8 cellular contexts compared by ENCODE assay signal in the genomic region with DNA sequence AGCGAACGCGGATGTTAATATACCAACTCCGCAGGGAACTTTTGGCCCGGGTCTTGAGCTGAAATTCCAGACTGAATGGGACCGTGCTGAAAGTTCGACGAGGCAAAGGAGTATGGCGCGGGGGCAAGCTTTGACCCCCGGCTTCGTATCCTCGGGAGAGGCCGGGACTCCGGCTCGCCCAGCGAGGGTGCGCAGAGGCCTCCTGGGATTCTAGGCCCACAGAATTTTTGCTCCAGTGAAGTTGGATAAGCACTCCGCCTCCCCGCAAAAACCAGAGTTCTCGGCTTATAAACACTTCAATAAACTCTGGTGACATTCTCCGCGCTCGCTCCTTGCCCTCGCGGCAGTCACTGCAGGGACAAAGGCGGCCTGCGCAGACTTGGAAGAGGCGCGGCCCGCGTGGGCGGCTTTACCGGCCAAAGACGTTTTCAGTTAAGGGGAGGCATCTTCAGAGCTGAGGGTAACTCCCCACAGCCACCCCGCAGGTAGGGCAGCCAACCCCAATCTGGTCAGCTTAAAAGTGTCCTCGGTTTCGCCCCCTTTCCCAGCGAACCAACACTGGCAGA.
DNase-seq lines count a peak whose midpoint lies in the region; ATAC-seq, FAIRE-seq and TF ChIP-seq lines count a peak whose summit lies in the region.

No MANE protein-coding gene starts in this region.

- H3K27ac ChIP-seq in HUES48 (ENCODE audit: low read depth, low read length), result no peak overlapping the region
- H3K27ac ChIP-seq in ascending aorta, result no peak overlapping the region
- H3K27ac ChIP-seq in keratinocyte (ENCODE audit: control insufficient read depth, insufficient read depth, low read length), result no peak overlapping the region
- H3K27ac ChIP-seq in skin epidermis, result peak overlapping the region in 19 of 21 experiments; percentile 8 to 100 (median 97)

- ATAC-seq in GM21737 (IDR thresholded peaks at IDR 0.05; ENCODE audit: unreplicated experiment), result no peak

- H3K4me2 ChIP-seq in keratinocyte (ENCODE audit: control insufficient read depth, extremely low read depth, insufficient read depth, low read depth, low read length), result peak overlapping the region; percentile 88

- H3K4me1 ChIP-seq in HUES48 (ENCODE audit: control insufficient read depth, insufficient read depth, low read length), result peaks cover 55% of the 10 kb centered on the region
- peaks cover 0 to 27% of the 10 kb centered on the region in 2 donors for H3K4me1 ChIP-seq in ascending aorta
- peaks cover 24% of the 10 kb centered on the region for H3K4me1 ChIP-seq in keratinocyte (ENCODE audit: control insufficient read depth, extremely low read depth, insufficient read depth, low read length)

- intact Hi-C loops in ascending aorta (cut with DNase I), result loop anchor here (5.0 to 10.0 kb wide), 3 partner anchors 294 to 1677 kb away; a partner anchor contains a TSS

- H3K79me2 ChIP-seq in keratinocyte (ENCODE audit: control insufficient read depth, insufficient read depth, low read length), result no peaks in the 10 kb centered on the region

- no peak for FAIRE-seq in keratinocyte (lab: Jason Lieb, UNC)

- H3K9me3 ChIP-seq in HUES48 (ENCODE audit: control insufficient read depth, insufficient read depth, low read length), result no peaks in the 10 kb centered on the region
- H3K9me3 ChIP-seq in ascending aorta, result no peaks in the 10 kb centered on the region
- peaks cover 3% of the 10 kb centered on the region for H3K9me3 ChIP-seq in keratinocyte (ENCODE audit: control insufficient read depth, low read depth, low read length)

- no peaks in the 10 kb centered on the region for H3K9me1 ChIP-seq in keratinocyte (ENCODE audit: control insufficient read depth, extremely low read depth, insufficient read depth, low read length)

- H4K20me1 ChIP-seq in keratinocyte (ENCODE audit: control insufficient read depth, extremely low read depth, insufficient read depth, low read length), result no peaks in the 10 kb centered on the region

- H2AFZ ChIP-seq in keratinocyte (ENCODE audit: control insufficient read depth, low read length), result peak overlapping the region; percentile 55

- no peak overlapping the region for H3K9ac ChIP-seq in HUES48 (ENCODE audit: low read depth, low read length)
- no peak overlapping the region for H3K9ac ChIP-seq in keratinocyte (ENCODE audit: control insufficient read depth, extremely low read depth, insufficient read depth, low read length)

- DNase-seq in ascending aorta (ENCODE audit: low spot score in 2 of 2) (no peak), keratinocyte (ENCODE audit: low read depth, low spot score) (no peak), NCI-H2171 (lab: John Stamatoyannopoulos, UW) (no peak), globus pallidus (ENCODE audit: low spot score) (no peak), NCI-H2081 treated with DMSO at 0.1 percent for 48 hours (lab: John Stamatoyannopoulos, UW) (no peak)

- H3K4me3 ChIP-seq in HUES48 (ENCODE audit: low read depth, low read length) (peak overlapping the region; percentile 84), ascending aorta (peak overlapping the region; percentile 9 to 76), keratinocyte (ENCODE audit: control insufficient read depth in 2 of 3, extremely low read depth in 1 of 3, insufficient read depth in 2 of 3, low read depth in 1 of 3, low read length in 3 of 3) (peak overlapping the region in 2 of 3 experiments; percentile 52 to 58), skin epidermis (peak overlapping the region; percentile 26 to 97 (median 88))

- TF ChIP-seq CTCF in ascending aorta (IDR thresholded peaks at IDR 0.05) (no peak), keratinocyte (optimal IDR thresholded peaks at IDR 0.05 in 1 of 3, IDR thresholded peaks at IDR 0.05 in 1 of 3, conservative IDR thresholded peaks at IDR 0.05 in 1 of 3; ENCODE audit: extremely low read depth in 1 of 3, insufficient read depth in 2 of 3, low read length in 3 of 3) (no peak)

- H3K36me3 ChIP-seq in HUES48 (ENCODE audit: control insufficient read depth, insufficient read depth, low read length) (no peaks in the 10 kb centered on the region), ascending aorta (no peaks in the 10 kb centered on the region), keratinocyte (ENCODE audit: control insufficient read depth in 2 of 2, extremely low read depth in 1 of 2, insufficient read depth in 2 of 2, low read length in 2 of 2) (no peaks in the 10 kb centered on the region)

- dilution Hi-C loops in keratinocyte (cut with MboI; ENCODE audit: extremely low pct_ligation_motif_present, low sequenced_read_pairs), result no loop called here

- H3K27me3 ChIP-seq in HUES48 (ENCODE audit: control insufficient read depth, insufficient read depth, low read length) (peaks cover 84% of the 10 kb centered on the region), ascending aorta (peaks cover 9% of the 10 kb centered on the region), keratinocyte (ENCODE audit: control insufficient read depth, extremely low read depth, insufficient read depth, low read length) (peaks cover 66% of the 10 kb centered on the region)

Comparison
In these comparisons a context has a peak if more than half of its experiments do, and no peak if none do; other contexts are left out.
1. H3K27ac ChIP-seq: peak in skin epidermis (19 of 21); none in HUES48 (single experiment), ascending aorta (0 of 2) and keratinocyte (single experiment).
2. Peak in every context shown above with its lines, with median percentiles within 50 percentile points of each other: H3K4me3 ChIP-seq.